18 cellular contexts compared by ENCODE assay signal in the genomic region with DNA sequence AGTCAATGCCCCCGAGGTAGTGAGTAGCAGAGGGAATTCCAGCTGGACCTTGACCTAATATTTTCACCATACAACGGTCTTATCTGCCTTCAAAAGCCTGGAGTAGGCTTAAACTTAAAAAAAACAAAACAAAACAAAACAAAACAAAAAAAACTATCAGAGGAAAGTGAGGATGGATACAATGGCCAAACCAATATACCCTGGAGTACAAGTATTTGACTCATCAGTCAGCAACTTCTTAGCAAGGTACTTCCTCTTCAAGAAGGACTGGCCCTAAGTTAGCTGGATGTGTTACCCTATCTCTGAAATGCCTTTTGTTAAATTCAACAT.
DNase-seq lines count a peak whose midpoint lies in the region; ATAC-seq and TF ChIP-seq lines count a peak whose summit lies in the region.
"Had no signal": no experiment of that assay in that cellular context is flagged by ENCODE, and none has a peak within 500 bp of the region (broad histone marks: within the 10 kb centered on the region; RNA-seq: fewer than 3 reads in every experiment).

No MANE protein-coding gene starts in this region.

- H2AFZ ChIP-seq in PC-3 (ENCODE audit: low read length) (no peak overlapping the region), Karpas-422 (ENCODE audit: low read length) (no peak overlapping the region)

- intact Hi-C loops in MCF 10A (cut with micrococcal nuclease) (no loop called here), breast epithelium (cut with DNase I; ENCODE audit: low total_unique reads) (no loop called here), PC-3 (cut with micrococcal nuclease) (no loop called here)

- H3K27me3 ChIP-seq in breast epithelium (no peaks in the 10 kb centered on the region), PC-3 (ENCODE audit: low read length) (no peaks in the 10 kb centered on the region), Karpas-422 (ENCODE audit: low read length) (0 out of 2 replicates have a peak, but pooled peaks cover 4% of the 10 kb centered on the region)

- ATAC-seq in PC-3 (no peak), GM19324 (IDR thresholded peaks at IDR 0.05; ENCODE audit: low FRiP score, unreplicated experiment) (no peak)
- no peak for ATAC-seq in activated CD8-positive, alpha-beta memory T cell treated with anti-CD3 and anti-CD28 coated beads, Interleukin-2, amount 10 ng/mL, durations not matched to agents 7 days and 5 days

- no peaks in the 10 kb centered on the region for H3F3A ChIP-seq in PC-3 (ENCODE audit: low read length, unreplicated experiment)

- H3K27ac ChIP-seq in breast epithelium (no peak overlapping the region), PC-3 (ENCODE audit: low read length) (no peak overlapping the region), Karpas-422 (ENCODE audit: low read length) (no peak overlapping the region)

- no peaks in the 10 kb centered on the region for H3K9me3 Mint-ChIP-seq in MCF 10A (ENCODE audit: unreplicated experiment)
- H3K9me3 Mint-ChIP-seq in activated CD8-positive, alpha-beta memory T cell treated with anti-CD3 and anti-CD28 coated beads, Interleukin-2, amount 10 ng/mL, durations not matched to agents 7 days and 5 days (ENCODE audit: low read depth) = no peaks in the 10 kb centered on the region
- H3K9me3 Mint-ChIP-seq: immature natural killer cell, neural crest cell had no signal

- no TSS peak for BruUV-seq in MCF 10A (replicated peaks; lab: Mats Ljungman, UMichigan)
- no TSS peak for BruUV-seq in PC-3 (replicated peaks; lab: Mats Ljungman, UMichigan)

- POLR2A ChIA-PET in MCF 10A (lab: Yijun Ruan, JAX) = interaction anchor here (0.6 to 1.4 kb wide), 4 partner anchors 9 to 467 kb away, joined by 3 to 5 read pairs (median 4); a partner anchor contains a TSS
- POLR2A ChIA-PET in PC-3 (lab: Charles Lee; ENCODE audit: unreplicated experiment) = no interaction called here

- H3K4me2 ChIP-seq in PC-3 (ENCODE audit: low read length) = no peak overlapping the region
- no peak overlapping the region for H3K4me2 ChIP-seq in Karpas-422 (ENCODE audit: low read depth, low read length, poor library complexity, severe bottlenecking)

- no peak for TF ChIP-seq POLR2A in breast epithelium (IDR thresholded peaks at IDR 0.05)

- H3K4me1 ChIP-seq in breast epithelium (peaks cover 0 to 6% of the 10 kb centered on the region in 2 donors), PC-3 (ENCODE audit: insufficient read depth, low read length) (peaks cover 7% of the 10 kb centered on the region), Karpas-422 (ENCODE audit: low read length) (no peaks in the 10 kb centered on the region)

- H3K4me3 ChIP-seq in breast epithelium (no peak overlapping the region), PC-3 (ENCODE audit: low read length) (no peak overlapping the region), Karpas-422 (ENCODE audit: low read length) (no peak overlapping the region)

- TF ChIP-seq CTCF in MCF 10A (IDR thresholded peaks at IDR 0.05; ENCODE audit: unreplicated experiment) = no peak
- no peak for TF ChIP-seq CTCF in breast epithelium (IDR thresholded peaks at IDR 0.05)
- TF ChIP-seq CTCF in PC-3 (conservative IDR thresholded peaks at IDR 0.05; ENCODE audit: low read depth, low read length) = no peak

- peaks cover 36% of the 10 kb centered on the region for H3K4me1 Mint-ChIP-seq in MCF 10A (ENCODE audit: insufficient read depth, unreplicated experiment)
- H3K4me1 Mint-ChIP-seq in activated CD8-positive, alpha-beta memory T cell treated with anti-CD3 and anti-CD28 coated beads, Interleukin-2, amount 10 ng/mL, durations not matched to agents 7 days and 5 days = peaks cover 18% of the 10 kb centered on the region
- H3K4me1 Mint-ChIP-seq: B cell had no signal

- H3K4me3 Mint-ChIP-seq in MCF 10A (ENCODE audit: unreplicated experiment) = no peak overlapping the region
- H3K4me3 Mint-ChIP-seq in activated CD8-positive, alpha-beta memory T cell treated with anti-CD3 and anti-CD28 coated beads, Interleukin-2, amount 10 ng/mL, durations not matched to agents 7 days and 5 days = no peak overlapping the region
- H3K4me3 Mint-ChIP-seq: B cell, immature natural killer cell, neural crest cell had no signal

- no peaks in the 10 kb centered on the region for H4K20me1 ChIP-seq in PC-3 (ENCODE audit: low read length)
- H4K20me1 ChIP-seq in Karpas-422 (ENCODE audit: insufficient read depth, low read depth, low read length) = no peaks in the 10 kb centered on the region

- no peaks in the 10 kb centered on the region for H3K79me2 ChIP-seq in PC-3 (ENCODE audit: low read length)
- no peaks in the 10 kb centered on the region for H3K79me2 ChIP-seq in Karpas-422 (ENCODE audit: low read length)

- no peak for DNase-seq in MCF 10A (ENCODE audit: unreplicated experiment)
- no peak for DNase-seq in breast epithelium (ENCODE audit: low spot score in 2 of 2)
- peak; percentile 4 for DNase-seq in PC-3
- peak; percentile 5 for DNase-seq in dermis blood vessel endothelial cell
- no peak for DNase-seq in GM03348 (ENCODE audit: low spot score)
- no peak for DNase-seq in Karpas-422
- no peak for DNase-seq in activated CD8-positive, alpha-beta memory T cell treated with anti-CD3 and anti-CD28 coated beads, Interleukin-2, amount 10 ng/mL, durations not matched to agents 7 days and 5 days
- DNase-seq: activated effector memory CD4-positive, alpha-beta T cell treated with anti-CD3 and anti-CD28 coated beads, Interleukin-2, amount 50 U/mL, for 16 hours; cortex of kidney; DMS153; immature natural killer cell; mesenchymal stem cell; NCI-H1092; NCI-H774; T-helper 9 cell had no signal

- CTCF ChIA-PET in MCF 10A (lab: Yijun Ruan, JAX) = interaction anchor here (0.6 to 1.8 kb wide), 5 partner anchors 25 to 312 kb away, joined by 3 to 8 read pairs (median 4); no protein-coding TSS in a partner anchor
- CTCF ChIA-PET in PC-3 (lab: Charles Lee) = no interaction called here
- CTCF ChIA-PET in activated CD8-positive, alpha-beta memory T cell treated with anti-CD3 and anti-CD28 coated beads, Interleukin-2, amount 10 ng/mL, durations not matched to agents 7 days and 5 days (lab: Charles Lee) = interaction anchor here (0.7 kb wide), 1 partner anchor 11 kb away, joined by 3 read pairs; no protein-coding TSS in a partner anchor

- peak overlapping the region; percentile 19 for H3K27ac Mint-ChIP-seq in MCF 10A (ENCODE audit: low read depth, unreplicated experiment)
- no peak overlapping the region for H3K27ac Mint-ChIP-seq in activated CD8-positive, alpha-beta memory T cell treated with anti-CD3 and anti-CD28 coated beads, Interleukin-2, amount 10 ng/mL, durations not matched to agents 7 days and 5 days
- H3K27ac Mint-ChIP-seq: B cell had no signal

- H3K9me3 ChIP-seq in breast epithelium (no peaks in the 10 kb centered on the region), PC-3 (ENCODE audit: low read length) (no peaks in the 10 kb centered on the region), Karpas-422 (ENCODE audit: low read length) (no peaks in the 10 kb centered on the region)

- H3K36me3 ChIP-seq in breast epithelium (no peaks in the 10 kb centered on the region), PC-3 (ENCODE audit: low read depth, low read length) (no peaks in the 10 kb centered on the region), Karpas-422 (ENCODE audit: insufficient read depth, low read length) (no peaks in the 10 kb centered on the region)

- no peak overlapping the region for H3K9ac ChIP-seq in PC-3 (ENCODE audit: low read length)
- no peak overlapping the region for H3K9ac ChIP-seq in Karpas-422 (ENCODE audit: low read length)

- H3K36me3 Mint-ChIP-seq in MCF 10A (ENCODE audit: insufficient read depth, unreplicated experiment) = peaks cover 17% of the 10 kb centered on the region
- H3K36me3 Mint-ChIP-seq in activated CD8-positive, alpha-beta memory T cell treated with anti-CD3 and anti-CD28 coated beads, Interleukin-2, amount 10 ng/mL, durations not matched to agents 7 days and 5 days = peaks cover 4% of the 10 kb centered on the region

- H3K9me2 ChIP-seq in PC-3 (replicated peaks; ENCODE audit: low read length) (no peaks in the 10 kb centered on the region), Karpas-422 (replicated peaks; ENCODE audit: insufficient read depth, low read length) (no peaks in the 10 kb centered on the region)

- H3K27me3 Mint-ChIP-seq in MCF 10A (ENCODE audit: insufficient read depth, unreplicated experiment) = no peaks in the 10 kb centered on the region
- H3K27me3 Mint-ChIP-seq in activated CD8-positive, alpha-beta memory T cell treated with anti-CD3 and anti-CD28 coated beads, Interleukin-2, amount 10 ng/mL, durations not matched to agents 7 days and 5 days = no peaks in the 10 kb centered on the region

Comparison
In these comparisons a context has a peak if more than half of its experiments do, and no peak if none do; other contexts are left out.
1. DNase-seq: peak in PC-3 (single experiment) and dermis blood vessel endothelial cell (single experiment); none in MCF 10A (single experiment), breast epithelium (0 of 2), GM03348 (single experiment), Karpas-422 (single experiment) and activated CD8-positive, alpha-beta memory T cell treated with anti-CD3 and anti-CD28 coated beads, Interleukin-2, amount 10 ng/mL, durations not matched to agents 7 days and 5 days (single experiment).